ENCODE assay signal across 8 cellular contexts in genomic region chr7:4715385-4715770, GRCh38. TPM values are rescaled to one million over a fixed set of nuclear protein-coding genes. Genes with fewer than 3 reads are reported as not detected.
DNase-seq lines count a peak whose midpoint lies in the region; ATAC-seq and TF ChIP-seq lines count a peak whose summit lies in the region.
"Had no signal": no experiment of that assay in that cellular context is flagged by ENCODE, and none has a peak within 500 bp of the region (broad histone marks: within the 10 kb centered on the region; RNA-seq: fewer than 3 reads in every experiment).

No MANE protein-coding gene starts in this region.

- no peaks in the 10 kb centered on the region for H3K27me3 Mint-ChIP-seq in nephron progenitor cell (ENCODE audit: low read depth, poor library complexity)

- H3K36me3 Mint-ChIP-seq in nephron progenitor cell (ENCODE audit: low read depth) = peaks cover 92% of the 10 kb centered on the region

- TF ChIP-seq CTCF in choroid plexus epithelial cell (conservative IDR thresholded peaks at IDR 0.05; ENCODE audit: low read depth, low read length) (no peak), upper lobe of right lung (IDR thresholded peaks at IDR 0.05) (no peak), nephron progenitor cell (IDR thresholded peaks at IDR 0.05) (no peak)

- peaks cover 44% of the 10 kb centered on the region for H3K4me1 ChIP-seq in upper lobe of right lung

- peaks cover 51% of the 10 kb centered on the region for H3K9me3 Mint-ChIP-seq in nephron progenitor cell

- no peak overlapping the region for H3K4me3 Mint-ChIP-seq in nephron progenitor cell

- intact Hi-C loops in upper lobe of right lung (cut with DNase I) = no loop called here

- H3K9me3 ChIP-seq in upper lobe of right lung = no peaks in the 10 kb centered on the region
- H3K9me3 ChIP-seq: SJSA1 had no signal

- H3K27ac ChIP-seq in upper lobe of right lung = peak overlapping the region; percentile 7
- H3K27ac ChIP-seq: SJSA1 had no signal

- no peaks in the 10 kb centered on the region for H3K27me3 ChIP-seq in upper lobe of right lung
- H3K27me3 ChIP-seq: SJSA1 had no signal

- H3K4me1 Mint-ChIP-seq in nephron progenitor cell = peaks cover 57% of the 10 kb centered on the region

- ATAC-seq in upper lobe of right lung = peak; percentile 89

- no peak overlapping the region for H3K27ac Mint-ChIP-seq in nephron progenitor cell

- DNase-seq in NOMO-1 (lab: John Stamatoyannopoulos, UW; ENCODE audit: unreplicated experiment in 2 of 2) = peak; percentile 90 to 91
- peak; percentile 95 for DNase-seq in choroid plexus epithelial cell (ENCODE audit: low read depth)
- DNase-seq in midbrain (lab: John Stamatoyannopoulos, UW) = peak; percentile 73
- DNase-seq in upper lobe of right lung = peak; percentile 75
- DNase-seq in NCI-H1436 treated with DMSO at 0.1 percent for 48 hours (lab: John Stamatoyannopoulos, UW) = no peak
- DNase-seq in nephron progenitor cell = no peak
- no peak for DNase-seq in kidney glomerular epithelial cell (lab: John Stamatoyannopoulos, UW)

- H3K4me3 ChIP-seq in choroid plexus epithelial cell (ENCODE audit: low read depth, low read length) (no peak overlapping the region), upper lobe of right lung (no peak overlapping the region)
- H3K4me3 ChIP-seq: SJSA1 had no signal

- no peaks in the 10 kb centered on the region for H3K36me3 ChIP-seq in upper lobe of right lung

RNA-seq across cellular contexts. Expression of gene FOXK1, which starts 33.3 kb away (rescaled TPM):
- 33.3 TPM for total RNA-seq in upper lobe of right lung

Comparison
In these comparisons a context has a peak if more than half of its experiments do, and no peak if none do; other contexts are left out.
1. DNase-seq: peak in NOMO-1 (2 of 2), choroid plexus epithelial cell (single experiment), midbrain (single experiment) and upper lobe of right lung (single experiment); none in NCI-H1436 treated with DMSO at 0.1 percent for 48 hours (single experiment), nephron progenitor cell (single experiment) and kidney glomerular epithelial cell (single experiment).